ENCODE assay signal across 1 cellular context in genomic region chr3:10777627-10778026, GRCh38.
TF ChIP-seq lines count a peak whose summit lies in the region.

No MANE protein-coding gene starts in this region.

TF ChIP-seq in H1, 55 proteins besides CTCF, POLR2A, EP300 and RAD21:
- TF ChIP-seq BACH1 (IDR thresholded peaks at IDR 0.05; ENCODE audit: low read length) (no peak), RFX5 (IDR thresholded peaks at IDR 0.05; ENCODE audit: borderline replicate concordance, low read depth, low read length) (peak; percentile 39; the same call in 1 of the 2 replicates), JUN (IDR thresholded peaks at IDR 0.05; ENCODE audit: low read depth, low read length) (no peak), YY1 (IDR thresholded peaks at IDR 0.05; ENCODE audit: low read depth, low read length) (no peak), SRF (IDR thresholded peaks at IDR 0.05; ENCODE audit: low read depth, low read length) (no peak)
